ENCODE assay signal across 33 cellular contexts in the genomic region with DNA sequence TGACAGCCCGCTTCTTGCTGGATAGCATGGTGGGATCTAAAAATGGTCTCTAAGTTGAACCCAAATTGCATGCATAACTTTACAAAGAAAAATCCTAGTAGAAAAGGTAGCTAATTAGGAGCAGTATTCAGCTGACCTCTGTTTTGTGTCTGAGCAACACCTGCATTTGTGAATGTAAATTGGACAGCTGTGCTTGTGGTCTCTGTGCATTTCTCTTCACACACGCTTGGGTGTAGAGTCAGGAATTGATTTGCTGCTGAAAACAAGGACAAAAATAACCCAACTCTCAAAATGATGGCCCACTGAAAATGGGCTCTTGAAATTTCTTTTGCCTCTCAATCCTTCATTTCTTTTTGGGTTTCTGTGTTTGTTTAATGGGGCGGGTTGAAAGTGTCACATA. TPM values are rescaled to one million over a fixed set of nuclear protein-coding genes. Genes with fewer than 3 reads are reported as not detected.
DNase-seq lines count a peak whose midpoint lies in the region; ATAC-seq and TF ChIP-seq lines count a peak whose summit lies in the region.
"Had no signal": no experiment of that assay in that cellular context is flagged by ENCODE, and none has a peak within 500 bp of the region (broad histone marks: within the 10 kb centered on the region; RNA-seq: fewer than 3 reads in every experiment).

No MANE protein-coding gene starts in this region.

- no peak overlapping the region for H2AFZ ChIP-seq in KMS-11 (ENCODE audit: low read depth)

- H4K20me1 ChIP-seq in KMS-11 (ENCODE audit: insufficient read depth), result no peaks in the 10 kb centered on the region

- H3K27ac Mint-ChIP-seq in progenitor cell of endocrine pancreas, result peak overlapping the region; percentile 36
- H3K27ac Mint-ChIP-seq: activated T-cell treated with anti-CD3 and anti-CD28 coated beads, Interleukin-2, amount 50 U/mL, for 72 hours; effector memory CD8-positive, alpha-beta T cell; memory B cell; stimulated activated naive CD8-positive, alpha-beta T cell treated with anti-CD3 and anti-CD28 coated beads, Interleukin-15, amount 100 ng/mL, for 72 hours; WTC11 had no signal

- no peaks in the 10 kb centered on the region for H3K79me2 ChIP-seq in KMS-11 (ENCODE audit: insufficient read depth, low read depth)

- no peaks in the 10 kb centered on the region for H3K9me3 Mint-ChIP-seq in progenitor cell of endocrine pancreas (ENCODE audit: low read depth)
- H3K9me3 Mint-ChIP-seq: activated T-cell treated with anti-CD3 and anti-CD28 coated beads, Interleukin-2, amount 50 U/mL, for 72 hours; effector memory CD8-positive, alpha-beta T cell; memory B cell; stimulated activated naive CD8-positive, alpha-beta T cell treated with anti-CD3 and anti-CD28 coated beads, Interleukin-15, amount 100 ng/mL, for 72 hours; WTC11 had no signal

- H3K4me3 Mint-ChIP-seq in progenitor cell of endocrine pancreas (ENCODE audit: low read depth), result no peak overlapping the region
- H3K4me3 Mint-ChIP-seq: activated T-cell treated with anti-CD3 and anti-CD28 coated beads, Interleukin-2, amount 50 U/mL, for 72 hours; effector memory CD8-positive, alpha-beta T cell; memory B cell; stimulated activated naive CD8-positive, alpha-beta T cell treated with anti-CD3 and anti-CD28 coated beads, Interleukin-15, amount 100 ng/mL, for 72 hours; WTC11 had no signal

- TF ChIP-seq CTCF in KMS-11 (conservative IDR thresholded peaks at IDR 0.05; ENCODE audit: low read depth, low read length), result no peak
- TF ChIP-seq CTCF in progenitor cell of endocrine pancreas (IDR thresholded peaks at IDR 0.05; ENCODE audit: unreplicated experiment), result no peak

- H3K9ac ChIP-seq in KMS-11, result no peak overlapping the region; the same call in 1 of the 2 replicates

- no peaks in the 10 kb centered on the region for H3K36me3 ChIP-seq in KMS-11 (ENCODE audit: insufficient read depth)
- H3K36me3 ChIP-seq: neutrophil, SJSA1, spleen, uterus had no signal

- H3K4me3 ChIP-seq in KMS-11 (IDR thresholded peaks at IDR 0.05; ENCODE audit: insufficient read depth, low read depth, low read length), result no peak overlapping the region
- H3K4me3 ChIP-seq: SJSA1, spleen, uterus had no signal

- no peak for ATAC-seq in HG02938 (IDR thresholded peaks at IDR 0.05; ENCODE audit: unreplicated experiment)
- ATAC-seq: activated T-cell treated with anti-CD3 and anti-CD28 coated beads, Interleukin-2, amount 50 U/mL, for 72 hours; effector memory CD8-positive, alpha-beta T cell; left lobe of liver; right cardiac atrium; stimulated activated naive CD8-positive, alpha-beta T cell treated with anti-CD3 and anti-CD28 coated beads, Interleukin-15, amount 100 ng/mL, for 72 hours; WTC11 had no signal

- peaks cover 24% of the 10 kb centered on the region for H3K4me1 Mint-ChIP-seq in progenitor cell of endocrine pancreas (ENCODE audit: low read depth)
- H3K4me1 Mint-ChIP-seq: stimulated activated naive CD8-positive, alpha-beta T cell treated with anti-CD3 and anti-CD28 coated beads, Interleukin-15, amount 100 ng/mL, for 72 hours had no signal

- H3K27me3 Mint-ChIP-seq in progenitor cell of endocrine pancreas, result no peaks in the 10 kb centered on the region
- H3K27me3 Mint-ChIP-seq: stimulated activated naive CD8-positive, alpha-beta T cell treated with anti-CD3 and anti-CD28 coated beads, Interleukin-15, amount 100 ng/mL, for 72 hours had no signal

- H3K4me2 ChIP-seq in KMS-11, result peak overlapping the region; percentile 97

- peaks cover 3% of the 10 kb centered on the region for H3K36me3 Mint-ChIP-seq in progenitor cell of endocrine pancreas (ENCODE audit: insufficient read depth)
- H3K36me3 Mint-ChIP-seq: memory B cell, WTC11 had no signal

- peak; percentile 34 for DNase-seq in NCI-H2107 treated with DMSO at 0.1 percent for 48 hours (lab: John Stamatoyannopoulos, UW; ENCODE audit: unreplicated experiment)
- no peak for DNase-seq in NCI-H2107 (lab: John Stamatoyannopoulos, UW)
- DNase-seq in RPMI8226, result peak; percentile 32
- no peak for DNase-seq in progenitor cell of endocrine pancreas (ENCODE audit: low spot score, unreplicated experiment)
- DNase-seq in activated T-cell treated with anti-CD3 and anti-CD28 coated beads, Interleukin-2, amount 50 U/mL, for 1 hour, result no peak
- DNase-seq in ecto neural progenitor cell (ENCODE audit: low spot score), result no peak
- DNase-seq: 8988T; activated CD4-positive, alpha-beta T cell treated with anti-CD3 and anti-CD28 coated beads, Interleukin-2, amount 50 U/mL, for 1 hour; activated naive CD4-positive, alpha-beta T cell; activated T-cell treated with anti-CD3 and anti-CD28 coated beads, Interleukin-2, amount 50 U/mL, for 72 hours; C1 segment of cervical spinal cord; Caco-2; central memory CD4-positive, alpha-beta T cell; cortex of kidney; effector memory CD8-positive, alpha-beta T cell; GDM1; glutamatergic neuron; H7; NCI-H1694; NCI-H226; posterior cingulate gyrus; right cardiac atrium; spleen; stimulated activated CD4-positive, alpha-beta T cell treated with anti-CD3 and anti-CD28 coated beads, Interleukin-2, amount 100 ng/mL, for 24 hours; stimulated activated naive CD8-positive, alpha-beta T cell treated with anti-CD3 and anti-CD28 coated beads, Interleukin-15, amount 100 ng/mL, for 72 hours; uterus had no signal

- peak overlapping the region; percentile 68 for H3K27ac ChIP-seq in KMS-11
- H3K27ac ChIP-seq: neutrophil, SJSA1, spleen, uterus had no signal

- H3K27me3 ChIP-seq in KMS-11 (ENCODE audit: insufficient read depth, low read depth), result no peaks in the 10 kb centered on the region
- H3K27me3 ChIP-seq: SJSA1, uterus had no signal

- peaks cover 79% of the 10 kb centered on the region for H3K4me1 ChIP-seq in KMS-11 (ENCODE audit: low read depth, poor library complexity, severe bottlenecking)
- H3K4me1 ChIP-seq: spleen, uterus had no signal

RNA-seq across cellular contexts. Expression of gene SOBP, which starts 46.3 kb away (rescaled TPM):
- total RNA-seq in progenitor cell of endocrine pancreas, result 15.4 and 17.0 TPM in 2 replicates
- total RNA-seq: Caco-2 had no signal

Comparison
In these comparisons a context has a peak if more than half of its experiments do, and no peak if none do; other contexts are left out.
1. DNase-seq: peak in NCI-H2107 treated with DMSO at 0.1 percent for 48 hours (single experiment) and RPMI8226 (single experiment); none in NCI-H2107 (single experiment), progenitor cell of endocrine pancreas (single experiment), activated T-cell treated with anti-CD3 and anti-CD28 coated beads, Interleukin-2, amount 50 U/mL, for 1 hour (single experiment) and ecto neural progenitor cell (single experiment).